In genomic region chr13:74289861-74290260, GRCh38 we compare ENCODE assay signal across 9 cellular contexts.
DNase-seq lines count a peak whose midpoint lies in the region; ATAC-seq, FAIRE-seq and TF ChIP-seq lines count a peak whose summit lies in the region.
"Had no signal": no experiment of that assay in that cellular context is flagged by ENCODE, and none has a peak within 500 bp of the region (broad histone marks: within the 10 kb centered on the region; RNA-seq: fewer than 3 reads in every experiment).

No MANE protein-coding gene starts in this region.

- H3K27me3 ChIP-seq in foreskin keratinocyte = no peaks in the 10 kb centered on the region

- H3K27ac Mint-ChIP-seq in activated T-cell treated with anti-CD3 and anti-CD28 coated beads, Interleukin-2, amount 50 U/mL, for 72 hours = no peak overlapping the region
- peak overlapping the region; percentile 63 for H3K27ac Mint-ChIP-seq in stimulated activated naive B cell treated with anti-CD40 and anti-IgM and Interleukin-4, amounts not matched to agents 10 μg/mL and 1 μg/mL and 100 μg/mL, for 72 hours

- peak overlapping the region; percentile 52 to 73 for H3K4me3 Mint-ChIP-seq in activated T-cell treated with anti-CD3 and anti-CD28 coated beads, Interleukin-2, amount 50 U/mL, for 72 hours
- peak overlapping the region; percentile 48 to 54 for H3K4me3 Mint-ChIP-seq in stimulated activated naive B cell treated with anti-CD40 and anti-IgM and Interleukin-4, amounts not matched to agents 10 μg/mL and 1 μg/mL and 100 μg/mL, for 72 hours

- no peak for ATAC-seq in activated T-cell treated with anti-CD3 and anti-CD28 coated beads, Interleukin-2, amount 50 U/mL, for 72 hours (replicated peaks in 1 of 2)
- peak; percentile 2 for ATAC-seq in foreskin keratinocyte
- ATAC-seq in stimulated activated naive B cell treated with anti-CD40 and anti-IgM and Interleukin-4, amounts not matched to agents 10 μg/mL and 1 μg/mL and 100 μg/mL, for 72 hours (replicated peaks) = no peak

- no peak for TF ChIP-seq CTCF in foreskin keratinocyte (conservative IDR thresholded peaks at IDR 0.05)

- H3K27me3 Mint-ChIP-seq in activated T-cell treated with anti-CD3 and anti-CD28 coated beads, Interleukin-2, amount 50 U/mL, for 72 hours (ENCODE audit: low read depth) = peaks cover 5% of the 10 kb centered on the region
- H3K27me3 Mint-ChIP-seq in stimulated activated naive B cell treated with anti-CD40 and anti-IgM and Interleukin-4, amounts not matched to agents 10 μg/mL and 1 μg/mL and 100 μg/mL, for 72 hours = no peaks in the 10 kb centered on the region

- no peaks in the 10 kb centered on the region for H3K9me3 Mint-ChIP-seq in activated T-cell treated with anti-CD3 and anti-CD28 coated beads, Interleukin-2, amount 50 U/mL, for 72 hours
- no peaks in the 10 kb centered on the region for H3K9me3 Mint-ChIP-seq in stimulated activated naive B cell treated with anti-CD40 and anti-IgM and Interleukin-4, amounts not matched to agents 10 μg/mL and 1 μg/mL and 100 μg/mL, for 72 hours

- peaks cover 22% of the 10 kb centered on the region for H3K4me1 ChIP-seq in foreskin keratinocyte

- DNase-seq in activated T-cell treated with anti-CD3 and anti-CD28 coated beads, Interleukin-2, amount 50 U/mL, for 72 hours = no peak
- no peak for DNase-seq in activated T-cell treated with anti-CD3 and anti-CD28 coated beads, Interleukin-2, amount 50 U/mL, for 48 hours
- DNase-seq in SK-N-DZ (ENCODE audit: low spot score) (peak; percentile 36), foreskin keratinocyte (no peak), HTR-8/SVneo (ENCODE audit: insufficient read length, low spot score) (no peak), NCI-H774 (lab: John Stamatoyannopoulos, UW) (no peak), NAMALWA (ENCODE audit: low spot score) (no peak)
- DNase-seq in stimulated activated naive B cell treated with anti-CD40 and anti-IgM and Interleukin-4, amounts not matched to agents 10 μg/mL and 1 μg/mL and 100 μg/mL, for 72 hours = no peak

- H3K36me3 Mint-ChIP-seq in activated T-cell treated with anti-CD3 and anti-CD28 coated beads, Interleukin-2, amount 50 U/mL, for 72 hours (ENCODE audit: insufficient read depth in 2 of 2) = no peaks in the 10 kb centered on the region
- H3K36me3 Mint-ChIP-seq in stimulated activated naive B cell treated with anti-CD40 and anti-IgM and Interleukin-4, amounts not matched to agents 10 μg/mL and 1 μg/mL and 100 μg/mL, for 72 hours = no peaks in the 10 kb centered on the region

- no peak overlapping the region for H3K27ac ChIP-seq in foreskin keratinocyte
- H3K27ac ChIP-seq: neutrophil had no signal

- FAIRE-seq in HTR-8/SVneo (lab: Jason Lieb, UNC) = no peak

- H3K4me1 Mint-ChIP-seq in activated T-cell treated with anti-CD3 and anti-CD28 coated beads, Interleukin-2, amount 50 U/mL, for 72 hours (ENCODE audit: low read depth) = peaks cover 50% of the 10 kb centered on the region
- H3K4me1 Mint-ChIP-seq in stimulated activated naive B cell treated with anti-CD40 and anti-IgM and Interleukin-4, amounts not matched to agents 10 μg/mL and 1 μg/mL and 100 μg/mL, for 72 hours = peaks cover 24 to 40% of the 10 kb centered on the region in 2 donors
